8 cellular contexts compared by ENCODE assay signal in genomic region chr15:99507732-99508571, GRCh38. TPM values are rescaled to one million over a fixed set of nuclear protein-coding genes. Genes with fewer than 3 reads are reported as not detected.
DNase-seq lines count a peak whose midpoint lies in the region; ATAC-seq and TF ChIP-seq lines count a peak whose summit lies in the region.

No MANE protein-coding gene starts in this region.

- no peak overlapping the region for H3K27ac Mint-ChIP-seq in activated CD4-positive, alpha-beta memory T cell treated with anti-CD3 and anti-CD28 coated beads, Interleukin-2, amount 10 ng/mL, durations not matched to agents 7 days and 5 days
- H3K27ac Mint-ChIP-seq in activated CD4-positive, alpha-beta T cell treated with anti-CD3 and anti-CD28 coated beads, Interleukin-2, amount 10 ng/mL, durations not matched to agents 7 days and 5 days = no peak overlapping the region

- no peaks in the 10 kb centered on the region for H3K27me3 Mint-ChIP-seq in activated CD4-positive, alpha-beta memory T cell treated with anti-CD3 and anti-CD28 coated beads, Interleukin-2, amount 10 ng/mL, durations not matched to agents 7 days and 5 days
- H3K27me3 Mint-ChIP-seq in activated CD4-positive, alpha-beta T cell treated with anti-CD3 and anti-CD28 coated beads, Interleukin-2, amount 10 ng/mL, durations not matched to agents 7 days and 5 days = no peaks in the 10 kb centered on the region

- DNase-seq in AG20443 (ENCODE audit: low spot score) = peak; percentile 56
- DNase-seq in SK-MEL-5 (ENCODE audit: low read depth, low spot score) = peak; percentile 69
- peak; percentile 85 for DNase-seq in right atrium auricular region (ENCODE audit: low spot score)
- peak; percentile 41 to 77 for DNase-seq in tibial artery
- no peak for DNase-seq in activated CD4-positive, alpha-beta memory T cell treated with anti-CD3 and anti-CD28 coated beads, Interleukin-2, amount 10 ng/mL, durations not matched to agents 7 days and 5 days
- DNase-seq in activated CD4-positive, alpha-beta T cell treated with anti-CD3 and anti-CD28 coated beads, Interleukin-2, amount 10 ng/mL, durations not matched to agents 7 days and 5 days = no peak
- DNase-seq in NCI-H1105 treated with DMSO at 0.1 percent for 48 hours (lab: John Stamatoyannopoulos, UW) = no peak

- H3K4me1 Mint-ChIP-seq in activated CD4-positive, alpha-beta memory T cell treated with anti-CD3 and anti-CD28 coated beads, Interleukin-2, amount 10 ng/mL, durations not matched to agents 7 days and 5 days = peaks cover 41% of the 10 kb centered on the region
- peaks cover 58% of the 10 kb centered on the region for H3K4me1 Mint-ChIP-seq in activated CD4-positive, alpha-beta T cell treated with anti-CD3 and anti-CD28 coated beads, Interleukin-2, amount 10 ng/mL, durations not matched to agents 7 days and 5 days

- H3K27me3 ChIP-seq in right atrium auricular region (no peaks in the 10 kb centered on the region), tibial artery (no peaks in the 10 kb centered on the region)

- H3K4me1 ChIP-seq in right atrium auricular region (peaks cover 0 to 68% of the 10 kb centered on the region in 2 donors), tibial artery (peaks cover 5 to 39% (median 25%) of the 10 kb centered on the region in 4 donors)

- H3K4me3 ChIP-seq in right atrium auricular region (peak overlapping the region in 1 of 2 donors; percentile 7), tibial artery (peak overlapping the region; percentile 1 to 15)

- H3K4me3 Mint-ChIP-seq in activated CD4-positive, alpha-beta memory T cell treated with anti-CD3 and anti-CD28 coated beads, Interleukin-2, amount 10 ng/mL, durations not matched to agents 7 days and 5 days = no peak overlapping the region
- H3K4me3 Mint-ChIP-seq in activated CD4-positive, alpha-beta T cell treated with anti-CD3 and anti-CD28 coated beads, Interleukin-2, amount 10 ng/mL, durations not matched to agents 7 days and 5 days = no peak overlapping the region

- H3K9me3 ChIP-seq in right atrium auricular region (no peaks in the 10 kb centered on the region), tibial artery (no peaks in the 10 kb centered on the region)

- POLR2A ChIA-PET in activated CD4-positive, alpha-beta memory T cell treated with anti-CD3 and anti-CD28 coated beads, Interleukin-2, amount 10 ng/mL, durations not matched to agents 7 days and 5 days (lab: Charles Lee) = no interaction called here
- POLR2A ChIA-PET in activated CD4-positive, alpha-beta T cell treated with anti-CD3 and anti-CD28 coated beads, Interleukin-2, amount 10 ng/mL, durations not matched to agents 7 days and 5 days (lab: Charles Lee) = no interaction called here

- in situ Hi-C loops in SK-MEL-5 (cut with HindIII; ENCODE audit: low pct_unique_long_range_greater_than_20kb, low sequenced_read_pairs) = no loop called here

- H3K27ac ChIP-seq in right atrium auricular region (peak overlapping the region; percentile 82 to 90), tibial artery (peak overlapping the region; percentile 58 to 60)

- TF ChIP-seq CTCF in right atrium auricular region (IDR thresholded peaks at IDR 0.05) = no peak
- no peak for TF ChIP-seq CTCF in tibial artery (IDR thresholded peaks at IDR 0.05)

- H3K36me3 ChIP-seq in right atrium auricular region (no peaks in the 10 kb centered on the region), tibial artery (no peaks in the 10 kb centered on the region)

- H3K36me3 Mint-ChIP-seq in activated CD4-positive, alpha-beta memory T cell treated with anti-CD3 and anti-CD28 coated beads, Interleukin-2, amount 10 ng/mL, durations not matched to agents 7 days and 5 days (ENCODE audit: low read depth) = no peaks in the 10 kb centered on the region
- no peaks in the 10 kb centered on the region for H3K36me3 Mint-ChIP-seq in activated CD4-positive, alpha-beta T cell treated with anti-CD3 and anti-CD28 coated beads, Interleukin-2, amount 10 ng/mL, durations not matched to agents 7 days and 5 days (ENCODE audit: low read depth)

- no peaks in the 10 kb centered on the region for H3K9me3 Mint-ChIP-seq in activated CD4-positive, alpha-beta memory T cell treated with anti-CD3 and anti-CD28 coated beads, Interleukin-2, amount 10 ng/mL, durations not matched to agents 7 days and 5 days
- H3K9me3 Mint-ChIP-seq in activated CD4-positive, alpha-beta T cell treated with anti-CD3 and anti-CD28 coated beads, Interleukin-2, amount 10 ng/mL, durations not matched to agents 7 days and 5 days = no peaks in the 10 kb centered on the region

- CTCF ChIA-PET in activated CD4-positive, alpha-beta memory T cell treated with anti-CD3 and anti-CD28 coated beads, Interleukin-2, amount 10 ng/mL, durations not matched to agents 7 days and 5 days (lab: Charles Lee) = interaction anchor here (1.0 kb wide), 1 partner anchor 12 kb away, joined by 3 read pairs; no protein-coding TSS in a partner anchor
- CTCF ChIA-PET in activated CD4-positive, alpha-beta T cell treated with anti-CD3 and anti-CD28 coated beads, Interleukin-2, amount 10 ng/mL, durations not matched to agents 7 days and 5 days (lab: Charles Lee) = interaction anchor here (1.1 kb wide), 2 partner anchors 13 to 59 kb away, joined by 3 to 4 read pairs; no protein-coding TSS in a partner anchor

- ATAC-seq in GM21576 (IDR thresholded peaks at IDR 0.05; ENCODE audit: unreplicated experiment) = peak; percentile 21

- intact Hi-C loops in tibial artery (cut with DNase I; ENCODE audit: low total_unique reads) = no loop called here

RNA-seq across cellular contexts. Expression of gene MEF2A, which starts 57.8 kb away (rescaled TPM):
- 29.9 and 32.2 TPM in 2 replicates for total RNA-seq in SK-MEL-5 (2014; rRNA removed; shearing (Covaris generic))
- polyA plus RNA-seq in SK-MEL-5 (2015; cell fraction: cytosol; rRNA removed) = 23.6 and 34.8 TPM in 2 replicates
- 39.3 and 45.0 TPM in 2 replicates for polyA plus RNA-seq in SK-MEL-5 (2015; cell fraction: nucleus; rRNA removed)
- 100 to 1,000 TPM; 175 to 245 TPM for total RNA-seq in right atrium auricular region
- 10 to 100 TPM; 24.6 to 24.8 TPM for total RNA-seq in activated CD4-positive, alpha-beta memory T cell treated with anti-CD3 and anti-CD28 coated beads, Interleukin-2, amount 10 ng/mL, durations not matched to agents 7 days and 5 days
- total RNA-seq in activated CD4-positive, alpha-beta T cell treated with anti-CD3 and anti-CD28 coated beads, Interleukin-2, amount 10 ng/mL, durations not matched to agents 7 days and 5 days = 10 to 100 TPM; 24.5 to 27.0 TPM

Comparison
In these comparisons a context has a peak if more than half of its experiments do, and no peak if none do; other contexts are left out.
1. DNase-seq: peak in AG20443 (single experiment), SK-MEL-5 (single experiment), right atrium auricular region (single experiment) and tibial artery (2 of 2); none in activated CD4-positive, alpha-beta memory T cell treated with anti-CD3 and anti-CD28 coated beads, Interleukin-2, amount 10 ng/mL, durations not matched to agents 7 days and 5 days (single experiment), activated CD4-positive, alpha-beta T cell treated with anti-CD3 and anti-CD28 coated beads, Interleukin-2, amount 10 ng/mL, durations not matched to agents 7 days and 5 days (single experiment) and NCI-H1105 treated with DMSO at 0.1 percent for 48 hours (single experiment).